Comparison of ENCODE assay signal across 15 cellular contexts in genomic region chr9:85647571-85647970, GRCh38.
DNase-seq lines count a peak whose midpoint lies in the region; ATAC-seq and TF ChIP-seq lines count a peak whose summit lies in the region.
"Had no signal": no experiment of that assay in that cellular context is flagged by ENCODE, and none has a peak within 500 bp of the region (broad histone marks: within the 10 kb centered on the region; RNA-seq: fewer than 3 reads in every experiment).

No MANE protein-coding gene starts in this region.

- peaks cover 29% of the 10 kb centered on the region for H3K4me1 Mint-ChIP-seq in activated B cell treated with CpG ODN at 0.5 μM for 24 hours

- H3K9me3 Mint-ChIP-seq in activated B cell treated with CpG ODN at 0.5 μM for 24 hours = no peaks in the 10 kb centered on the region
- H3K9me3 Mint-ChIP-seq: activated CD4-positive, alpha-beta T cell treated with anti-CD3 and anti-CD28 coated beads, Interleukin-2, amount 10 ng/mL, durations not matched to agents 7 days and 5 days had no signal

- intact Hi-C loops in activated B cell treated with CpG ODN at 0.5 μM for 24 hours (cut with micrococcal nuclease) = no loop called here
- intact Hi-C loops in left ventricle myocardium superior (cut with micrococcal nuclease) = no loop called here

- POLR2A ChIA-PET in activated B cell treated with CpG ODN at 0.5 μM for 24 hours (lab: Charles Lee) = no interaction called here

- no peak for TF ChIP-seq CTCF in activated B cell treated with CpG ODN at 0.5 μM for 24 hours (IDR thresholded peaks at IDR 0.05)

- CTCF ChIA-PET in activated B cell treated with CpG ODN at 0.5 μM for 24 hours (lab: Charles Lee) = no interaction called here

- peak; percentile 92 for ATAC-seq in GM18519 (IDR thresholded peaks at IDR 0.05; ENCODE audit: low FRiP score, unreplicated experiment)
- ATAC-seq in GM21529 (IDR thresholded peaks at IDR 0.05; ENCODE audit: unreplicated experiment) = peak; percentile 89
- ATAC-seq in HG03354 (IDR thresholded peaks at IDR 0.05; ENCODE audit: poor library complexity, severe bottlenecking, unreplicated experiment) = peak; percentile 85
- ATAC-seq in activated B cell treated with CpG ODN at 0.5 μM for 24 hours (ENCODE audit: low read depth) = peak; percentile 93
- no peak for ATAC-seq in left ventricle myocardium superior
- ATAC-seq: left cardiac atrium, SK-N-SH treated with all-trans-retinoic acid at 6 μM for 48 hours had no signal

- no peak for DNase-seq in activated B cell treated with CpG ODN at 0.5 μM for 24 hours
- no peak for DNase-seq in activated naive CD4-positive, alpha-beta T cell treated with anti-CD3 and anti-CD28 coated beads, Interleukin-2, amount 50 U/mL, for 16 hours
- DNase-seq in glomerular visceral epithelial cell (ENCODE audit: extremely low spot score) = no peak
- DNase-seq in left ventricle myocardium superior = no peak
- DNase-seq in middle frontal gyrus (ENCODE audit: extremely low spot score, low spot score) = no peak
- DNase-seq: activated CD4-positive, alpha-beta T cell treated with anti-CD3 and anti-CD28 coated beads, Interleukin-2, amount 10 ng/mL, durations not matched to agents 7 days and 5 days; COR-L47; left cardiac atrium; NCI-H526; stimulated activated CD4-positive, alpha-beta T cell treated with anti-CD3 and anti-CD28 coated beads, Interleukin-2, amount 100 ng/mL, for 48 hours had no signal

- peaks cover 14% of the 10 kb centered on the region for H3K36me3 Mint-ChIP-seq in activated B cell treated with CpG ODN at 0.5 μM for 24 hours (ENCODE audit: low read depth)

- peak overlapping the region; percentile 47 for H3K4me3 Mint-ChIP-seq in activated B cell treated with CpG ODN at 0.5 μM for 24 hours
- H3K4me3 Mint-ChIP-seq: activated CD4-positive, alpha-beta T cell treated with anti-CD3 and anti-CD28 coated beads, Interleukin-2, amount 10 ng/mL, durations not matched to agents 7 days and 5 days; activated naive CD8-positive, alpha-beta T cell had no signal

- H3K27me3 Mint-ChIP-seq in activated B cell treated with CpG ODN at 0.5 μM for 24 hours = no peaks in the 10 kb centered on the region
- H3K27me3 Mint-ChIP-seq: activated CD4-positive, alpha-beta T cell treated with anti-CD3 and anti-CD28 coated beads, Interleukin-2, amount 10 ng/mL, durations not matched to agents 7 days and 5 days; activated naive CD8-positive, alpha-beta T cell had no signal

- peak overlapping the region; percentile 54 for H3K27ac Mint-ChIP-seq in activated B cell treated with CpG ODN at 0.5 μM for 24 hours
- H3K27ac Mint-ChIP-seq: activated CD4-positive, alpha-beta T cell treated with anti-CD3 and anti-CD28 coated beads, Interleukin-2, amount 10 ng/mL, durations not matched to agents 7 days and 5 days; activated naive CD8-positive, alpha-beta T cell had no signal
